19 cellular contexts compared by ENCODE assay signal in genomic region chr18:63534615-63535014, GRCh38. TPM values are rescaled to one million over a fixed set of nuclear protein-coding genes. Genes with fewer than 3 reads are reported as not detected.
DNase-seq lines count a peak whose midpoint lies in the region; ATAC-seq and TF ChIP-seq lines count a peak whose summit lies in the region.
"Had no signal": no experiment of that assay in that cellular context is flagged by ENCODE, and none has a peak within 500 bp of the region (broad histone marks: within the 10 kb centered on the region; RNA-seq: fewer than 3 reads in every experiment).

No MANE protein-coding gene starts in this region.

- peak overlapping the region; percentile 37 for H3K27ac Mint-ChIP-seq in activated T-helper 17 cell treated with anti-CD3 and anti-CD28 coated beads, Interleukin-2, amount 50 U/mL, for 72 hours
- peak overlapping the region; percentile 10 for H3K27ac Mint-ChIP-seq in type B pancreatic cell
- H3K27ac Mint-ChIP-seq: dendritic cell treated with granulocyte-macrophage colony-stimulating factor and Interleukin-4, amounts not matched to agents 40 ng/mL and 50 ng/mL, for 4 days had no signal

- CTCF ChIA-PET in mammary epithelial cell (lab: Charles Lee; ENCODE audit: low non-redundant PET): no interaction called here

- H3K27me3 ChIP-seq in mammary epithelial cell (ENCODE audit: insufficient read depth, low read length) (no peaks in the 10 kb centered on the region), breast epithelium (no peaks in the 10 kb centered on the region)
- H3K27me3 ChIP-seq: esophagus muscularis mucosa had no signal

- H3K27me3 Mint-ChIP-seq in activated T-helper 17 cell treated with anti-CD3 and anti-CD28 coated beads, Interleukin-2, amount 50 U/mL, for 72 hours: peaks cover 27% of the 10 kb centered on the region
- no peaks in the 10 kb centered on the region for H3K27me3 Mint-ChIP-seq in type B pancreatic cell
- H3K27me3 Mint-ChIP-seq: dendritic cell treated with granulocyte-macrophage colony-stimulating factor and Interleukin-4, amounts not matched to agents 40 ng/mL and 50 ng/mL, for 4 days had no signal

- H2AFZ ChIP-seq in mammary epithelial cell (ENCODE audit: low read depth, low read length): no peak overlapping the region

- H3K4me3 Mint-ChIP-seq in activated T-helper 17 cell treated with anti-CD3 and anti-CD28 coated beads, Interleukin-2, amount 50 U/mL, for 72 hours: no peak overlapping the region
- no peak overlapping the region for H3K4me3 Mint-ChIP-seq in type B pancreatic cell
- H3K4me3 Mint-ChIP-seq: dendritic cell treated with granulocyte-macrophage colony-stimulating factor and Interleukin-4, amounts not matched to agents 40 ng/mL and 50 ng/mL, for 4 days had no signal

- H3K4me1 Mint-ChIP-seq in activated T-helper 17 cell treated with anti-CD3 and anti-CD28 coated beads, Interleukin-2, amount 50 U/mL, for 72 hours: no peaks in the 10 kb centered on the region
- peaks cover under 1% of the 10 kb centered on the region for H3K4me1 Mint-ChIP-seq in type B pancreatic cell (ENCODE audit: unreplicated experiment)

- H3K4me1 ChIP-seq in mammary epithelial cell (ENCODE audit: insufficient read depth, low read length) (no peaks in the 10 kb centered on the region), breast epithelium (no peaks in the 10 kb centered on the region)
- H3K4me1 ChIP-seq: esophagus muscularis mucosa, prostate gland had no signal

- H3K9ac ChIP-seq in mammary epithelial cell (ENCODE audit: insufficient read depth, low read length): no peak overlapping the region
- H3K9ac ChIP-seq: KMS-11 had no signal

- H3K27ac ChIP-seq in mammary epithelial cell (ENCODE audit: insufficient read depth, low read depth, low read length) (no peak overlapping the region), breast epithelium (no peak overlapping the region)
- H3K27ac ChIP-seq: esophagus muscularis mucosa, KMS-11, prostate gland had no signal

- H3K4me3 ChIP-seq in mammary epithelial cell (replicated peaks in 1 of 3; ENCODE audit: insufficient read depth in 1 of 3, low read depth in 2 of 3, low read length in 3 of 3) (no peak overlapping the region), breast epithelium (no peak overlapping the region)
- H3K4me3 ChIP-seq: esophagus muscularis mucosa, prostate gland had no signal

- intact Hi-C loops in mammary epithelial cell (cut with micrococcal nuclease): no loop called here
- intact Hi-C loops in breast epithelium (cut with DNase I; ENCODE audit: low total_unique reads): no loop called here

- no peak overlapping the region for H3K4me2 ChIP-seq in mammary epithelial cell (ENCODE audit: insufficient read depth, low read depth, low read length)
- H3K4me2 ChIP-seq: KMS-11 had no signal

- peak; percentile 6 for DNase-seq in mammary epithelial cell
- no peak for DNase-seq in breast epithelium (ENCODE audit: low spot score in 2 of 2)
- no peak for DNase-seq in type B pancreatic cell (ENCODE audit: extremely low spot score, unreplicated experiment)
- no peak for DNase-seq in SKM-1 treated with dmso at 0.1 percent for 144 hours (lab: John Stamatoyannopoulos, UW; ENCODE audit: unreplicated experiment)
- DNase-seq in medulla oblongata (ENCODE audit: extremely low spot score): no peak
- DNase-seq: ACHN; activated CD8-positive, alpha-beta memory T cell treated with anti-CD3 and anti-CD28 coated beads for 24 hours; activated naive CD4-positive, alpha-beta T cell; NCI-H1694 had no signal

- H3K36me3 Mint-ChIP-seq in activated T-helper 17 cell treated with anti-CD3 and anti-CD28 coated beads, Interleukin-2, amount 50 U/mL, for 72 hours (ENCODE audit: low read depth): no peaks in the 10 kb centered on the region
- no peaks in the 10 kb centered on the region for H3K36me3 Mint-ChIP-seq in type B pancreatic cell

- H3K9me3 Mint-ChIP-seq in activated T-helper 17 cell treated with anti-CD3 and anti-CD28 coated beads, Interleukin-2, amount 50 U/mL, for 72 hours: no peaks in the 10 kb centered on the region
- H3K9me3 Mint-ChIP-seq in type B pancreatic cell: no peaks in the 10 kb centered on the region
- H3K9me3 Mint-ChIP-seq: dendritic cell treated with granulocyte-macrophage colony-stimulating factor and Interleukin-4, amounts not matched to agents 40 ng/mL and 50 ng/mL, for 4 days had no signal

- dilution Hi-C loops in mammary epithelial cell (cut with HindIII; ENCODE audit: low sequenced_read_pairs): loop anchor here (5.0 kb wide), 1 partner anchor 408 kb away; no protein-coding TSS in a partner anchor

- H3K9me3 ChIP-seq in mammary epithelial cell (replicated peaks; ENCODE audit: insufficient read depth, low read length): no peaks in the 10 kb centered on the region
- H3K9me3 ChIP-seq in breast epithelium: no peaks in the 10 kb centered on the region
- H3K9me3 ChIP-seq: esophagus muscularis mucosa, prostate gland had no signal

- H3K79me2 ChIP-seq in mammary epithelial cell (ENCODE audit: insufficient read depth, low read length): no peaks in the 10 kb centered on the region

- ATAC-seq in HG03565 (IDR thresholded peaks at IDR 0.05; ENCODE audit: unreplicated experiment): peak; percentile 65
- peak; percentile 81 for ATAC-seq in activated T-helper 17 cell treated with anti-CD3 and anti-CD28 coated beads, Interleukin-2, amount 50 U/mL, for 72 hours (replicated peaks)
- no peak for ATAC-seq in HG03097 (IDR thresholded peaks at IDR 0.05; ENCODE audit: low FRiP score, unreplicated experiment)
- ATAC-seq: Panc1 had no signal

- in situ Hi-C loops in mammary epithelial cell (cut with MboI; ENCODE audit: low sequenced_read_pairs in 2 of 2): no loop called here

- no peaks in the 10 kb centered on the region for H3K36me3 ChIP-seq in mammary epithelial cell (ENCODE audit: insufficient read depth, low read length)
- H3K36me3 ChIP-seq in breast epithelium: no peaks in the 10 kb centered on the region
- H3K36me3 ChIP-seq: esophagus muscularis mucosa, prostate gland had no signal

- WGBS in mammary epithelial cell (ENCODE audit: low coverage, missing lambda C conversion rate): 44% methylated on average over 4 of the region's 4 CpGs

- TF ChIP-seq POLR2A in breast epithelium (IDR thresholded peaks at IDR 0.05): no peak

- TF ChIP-seq CTCF in mammary epithelial cell (conservative IDR thresholded peaks at IDR 0.05 in 1 of 2, IDR thresholded peaks at IDR 0.05 in 1 of 2; ENCODE audit: extremely low read depth in 1 of 2, insufficient read depth in 1 of 2, low read depth in 1 of 2, low read length in 2 of 2) (no peak), breast epithelium (IDR thresholded peaks at IDR 0.05) (no peak), type B pancreatic cell (conservative IDR thresholded peaks at IDR 0.05) (no peak)

- BruUV-seq in mammary epithelial cell (replicated peaks; lab: Mats Ljungman, UMichigan): no TSS peak

- no peaks in the 10 kb centered on the region for H4K20me1 ChIP-seq in mammary epithelial cell (ENCODE audit: insufficient read depth, low read length)

RNA-seq across cellular contexts. Expression of gene SERPINB12, which starts 7.6 kb away (rescaled TPM):
- total RNA-seq in mammary epithelial cell: not detected
- not detected for polyA plus RNA-seq in mammary epithelial cell
- not detected for polyA minus RNA-seq in mammary epithelial cell
- total RNA-seq in breast epithelium: not detected
- total RNA-seq in activated T-helper 17 cell treated with anti-CD3 and anti-CD28 coated beads, Interleukin-2, amount 50 U/mL, for 72 hours: not detected
- 15.5 and 22.3 TPM in 2 replicates for total RNA-seq in type B pancreatic cell (ENCODE audit: low replicate concordance)
- total RNA-seq: esophagus muscularis mucosa, NCI-H460, prostate gland, temporal lobe had no signal

RNA-seq across cellular contexts. Expression of gene SERPINB13, which starts 52.5 kb away (rescaled TPM):
- total RNA-seq in mammary epithelial cell (10 to 100 TPM in 1 of 2 donors, 1 to 10 TPM in 1; 8.8 to 12.4 TPM), breast epithelium (not detected), type B pancreatic cell (ENCODE audit: low replicate concordance) (3.7 and 5.9 TPM in 2 replicates)
- polyA plus RNA-seq in mammary epithelial cell: 4.2 TPM
- polyA minus RNA-seq in mammary epithelial cell: not detected
- not detected for total RNA-seq in activated T-helper 17 cell treated with anti-CD3 and anti-CD28 coated beads, Interleukin-2, amount 50 U/mL, for 72 hours
- total RNA-seq: esophagus muscularis mucosa, NCI-H460 had no signal

RNA-seq across cellular contexts. Expression of gene SERPINB5, which starts 57.9 kb away (rescaled TPM):
- 100 to 1,000 TPM; 428 to 490 TPM for total RNA-seq in mammary epithelial cell
- 525 TPM for polyA plus RNA-seq in mammary epithelial cell
- polyA minus RNA-seq in mammary epithelial cell: 393 TPM
- 10 to 100 TPM in 2 of 3 donors, not detected in 1; 12.6 to 17.4 TPM for total RNA-seq in breast epithelium
- not detected for total RNA-seq in activated T-helper 17 cell treated with anti-CD3 and anti-CD28 coated beads, Interleukin-2, amount 50 U/mL, for 72 hours
- 1.4 and 7.5 TPM in 2 replicates for total RNA-seq in type B pancreatic cell (ENCODE audit: low replicate concordance)
- total RNA-seq: esophagus muscularis mucosa had no signal

Comparison
In these comparisons a context has a peak if more than half of its experiments do, and no peak if none do; other contexts are left out.
1. RNA of gene SERPINB5, which starts 57.9 kb away (total RNA-seq): 428 to 490 TPM in mammary epithelial cell; 12.6 to 17.4 TPM in breast epithelium, 1.4 to 7.5 TPM in type B pancreatic cell and not detected in activated T-helper 17 cell treated with anti-CD3 and anti-CD28 coated beads, Interleukin-2, amount 50 U/mL, for 72 hours; every median in the first group is over 10 times any median in the second.
2. RNA of gene SERPINB12, which starts 7.6 kb away (total RNA-seq): 15.5 to 22.3 TPM in type B pancreatic cell; not detected in mammary epithelial cell, not detected in breast epithelium and not detected in activated T-helper 17 cell treated with anti-CD3 and anti-CD28 coated beads, Interleukin-2, amount 50 U/mL, for 72 hours; every median in the first group is over 10 times any median in the second.